Comparison of ENCODE assay signal across 19 cellular contexts in genomic region chr11:125952559-125952958, GRCh38. TPM values are rescaled to one million over a fixed set of nuclear protein-coding genes. Genes with fewer than 3 reads are reported as not detected.
DNase-seq lines count a peak whose midpoint lies in the region; ATAC-seq and TF ChIP-seq lines count a peak whose summit lies in the region.
"Had no signal": no experiment of that assay in that cellular context is flagged by ENCODE, and none has a peak within 500 bp of the region (broad histone marks: within the 10 kb centered on the region; RNA-seq: fewer than 3 reads in every experiment).

No MANE protein-coding gene starts in this region.

- H3K4me3 ChIP-seq in LNCaP clone FGC (ENCODE audit: low read depth, low read length) (no peak overlapping the region), esophagus squamous epithelium (no peak overlapping the region), rectal smooth muscle tissue (ENCODE audit: low read length) (peak overlapping the region; percentile 16)

- H3K9me3 ChIP-seq in esophagus squamous epithelium: no peaks in the 10 kb centered on the region

- H3K4me1 ChIP-seq in esophagus squamous epithelium (peaks cover 13 to 52% (median 23%) of the 10 kb centered on the region in 3 donors), rectal smooth muscle tissue (ENCODE audit: control insufficient read depth, insufficient read depth, low read length) (peaks cover 25% of the 10 kb centered on the region)

- ATAC-seq in GM21528 (IDR thresholded peaks at IDR 0.05; ENCODE audit: low FRiP score, unreplicated experiment): no peak

- no peaks in the 10 kb centered on the region for H3K36me3 ChIP-seq in esophagus squamous epithelium
- H3K36me3 ChIP-seq in rectal smooth muscle tissue (ENCODE audit: control insufficient read depth, insufficient read depth, low read length): no peaks in the 10 kb centered on the region

- intact Hi-C loops in esophagus squamous epithelium (cut with DNase I): no loop called here

- no peak for TF ChIP-seq POLR2A in esophagus squamous epithelium (IDR thresholded peaks at IDR 0.05)

- H3K27me3 ChIP-seq in esophagus squamous epithelium (peaks cover 0 to 3% (median 0%) of the 10 kb centered on the region in 4 donors), rectal smooth muscle tissue (ENCODE audit: control insufficient read depth, insufficient read depth, low read length) (no peaks in the 10 kb centered on the region)

- 52 to 65% methylated on average over 2 of the region's 2 CpGs for WGBS in esophagus squamous epithelium, 2 donors

- H3K9ac ChIP-seq in rectal smooth muscle tissue (ENCODE audit: low read length): no peak overlapping the region

- H3K27ac ChIP-seq in VCaP: peak overlapping the region; percentile 85
- H3K27ac ChIP-seq in esophagus squamous epithelium: peak overlapping the region in 3 of 4 donors; percentile 34 to 75 (median 73)
- no peak overlapping the region for H3K27ac ChIP-seq in rectal smooth muscle tissue (ENCODE audit: low read depth, low read length)

- DNase-seq in LNCaP clone FGC (ENCODE audit: low read depth) (peak; percentile 25), esophagus squamous epithelium (lab: John Stamatoyannopoulos, UW) (no peak), NCI-H1436 (lab: John Stamatoyannopoulos, UW) (no peak)
- DNase-seq in stimulated activated CD4-positive, alpha-beta T cell treated with anti-CD3 and anti-CD28 coated beads, Interleukin-2, amount 100 ng/mL, for 24 hours: no peak
- DNase-seq in activated CD8-positive, alpha-beta memory T cell treated with anti-CD3 and anti-CD28 coated beads, Interleukin-2, amount 50 U/mL, for 4 hours: no peak
- DNase-seq: CD4-positive, alpha-beta T cell; EL; KG1; NCI-H1048; NCI-H2081 treated with DMSO at 0.1 percent for 48 hours; NCI-H2227 treated with DMSO at 0.1 percent for 48 hours; NCI-H524; SIG-M5 had no signal

- TF ChIP-seq CTCF in LNCaP clone FGC (IDR thresholded peaks at IDR 0.05; ENCODE audit: control insufficient read depth, extremely low read depth, insufficient read depth) (no peak), VCaP (conservative IDR thresholded peaks at IDR 0.05) (no peak), esophagus squamous epithelium (IDR thresholded peaks at IDR 0.05) (no peak)

RNA-seq across cellular contexts. Expression of gene VSIG10L2, which starts 6.7 kb away (rescaled TPM):
- under 1 TPM in 3 of 4 donors, not detected in 1; under 0.01 to 0.27 (median 0.09) TPM for total RNA-seq in esophagus squamous epithelium
- total RNA-seq: B cell; CD4-positive, alpha-beta T cell; H7; M059J had no signal

RNA-seq across cellular contexts. Expression of gene DDX25, which starts 48.3 kb away (rescaled TPM):
- total RNA-seq in esophagus squamous epithelium: under 1 TPM in 1 of 4 donors, not detected in 3; 0.38 TPM
- total RNA-seq: B cell; CD4-positive, alpha-beta T cell; M059J had no signal

RNA-seq across cellular contexts. Expression of gene PUS3, which starts 49.6 kb away (rescaled TPM):
- total RNA-seq in esophagus squamous epithelium: 10 to 100 TPM in 2 of 4 donors, 1 to 10 TPM in 2; 9.2 to 11.9 (median 10.7) TPM
